Comparison of ENCODE assay signal across 13 cellular contexts in the genomic region with DNA sequence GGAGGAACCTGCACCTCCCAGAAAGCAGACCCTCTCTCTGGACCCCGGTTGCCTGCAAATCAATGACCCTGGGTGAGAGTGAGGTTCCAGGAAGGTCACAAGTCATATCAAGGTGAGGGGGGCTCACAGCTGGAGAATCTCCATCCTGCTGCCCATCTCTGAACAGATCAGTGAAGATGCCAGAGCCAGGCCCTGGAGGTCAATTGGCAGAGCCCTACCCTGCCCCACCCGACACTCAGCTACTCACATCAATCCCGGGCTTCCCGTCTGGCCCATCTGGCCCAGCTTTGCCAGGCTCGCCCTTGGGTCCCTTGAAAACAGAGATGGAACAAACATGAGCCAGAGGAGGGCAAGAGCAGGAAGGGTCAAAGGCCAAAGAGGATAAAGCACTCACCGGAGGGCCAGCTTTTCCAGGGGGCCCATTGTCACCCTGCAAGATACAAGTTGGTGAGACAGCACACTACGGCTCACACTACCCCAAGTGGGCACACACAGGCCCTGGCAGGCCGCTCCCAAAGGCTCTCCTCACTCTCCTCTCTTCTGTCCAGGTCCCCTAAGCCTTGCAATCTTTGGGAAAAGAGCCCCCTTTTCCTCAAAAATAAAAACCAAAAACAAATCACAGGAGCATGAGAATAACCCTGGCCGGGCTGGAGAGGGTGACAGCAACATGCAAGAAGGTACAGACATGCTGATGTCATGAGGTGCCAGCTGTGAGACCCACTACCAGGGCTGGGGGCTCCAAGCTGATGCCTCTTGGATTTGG. TPM values are rescaled to one million over a fixed set of nuclear protein-coding genes. Genes with fewer than 3 reads are reported as not detected.
A peak's percentile ranks its signal among the peaks of the same experiment; 100 is the strongest.
DNase-seq lines count a peak whose midpoint lies in the region; ATAC-seq and TF ChIP-seq lines count a peak whose summit lies in the region.
"Had no signal": no experiment of that assay in that cellular context is flagged by ENCODE, and none has a peak within 500 bp of the region (broad histone marks: within the 10 kb centered on the region; RNA-seq: fewer than 3 reads in every experiment).

No MANE protein-coding gene starts in this region.

- H3K36me3 ChIP-seq in CD8-positive, alpha-beta T cell (ENCODE audit: insufficient read depth, low read length): no peaks in the 10 kb centered on the region
- H3K36me3 ChIP-seq in Karpas-422 (ENCODE audit: insufficient read depth, low read length) (no peaks in the 10 kb centered on the region), gastrocnemius medialis (no peaks in the 10 kb centered on the region)
- H3K36me3 ChIP-seq: MG63 had no signal

- no peaks in the 10 kb centered on the region for H3K9me3 Mint-ChIP-seq in CD8-positive, alpha-beta T cell
- no peaks in the 10 kb centered on the region for H3K9me3 Mint-ChIP-seq in neural crest cell
- H3K9me3 Mint-ChIP-seq: activated T-helper 2 cell treated with anti-CD3 and anti-CD28 coated beads, Interferon-gamma antibody, Interleukin-2, Interleukin-4, amounts not matched to agents 10 μg/mL and 5 μg/mL and 100 μg/mL, durations not matched to agents 14 hours and 24 hours and 36 hours had no signal

- H3K27me3 Mint-ChIP-seq in CD8-positive, alpha-beta T cell (ENCODE audit: low read depth): peaks cover 7% of the 10 kb centered on the region
- H3K27me3 Mint-ChIP-seq in neural crest cell (ENCODE audit: low read depth): peaks cover 42% of the 10 kb centered on the region

- TF ChIP-seq CTCF in CD8-positive, alpha-beta T cell (IDR thresholded peaks at IDR 0.05): no peak
- no peak for TF ChIP-seq CTCF in dorsolateral prefrontal cortex (IDR thresholded peaks at IDR 0.05 in 54 of 56, conservative IDR thresholded peaks at IDR 0.05 in 2 of 56; ENCODE audit: low read depth in 1 of 56, partially characterized antibody in 56 of 56)
- no peak for TF ChIP-seq CTCF in neural crest cell (conservative IDR thresholded peaks at IDR 0.05)
- TF ChIP-seq CTCF in gastrocnemius medialis (IDR thresholded peaks at IDR 0.05 in 4 of 5, conservative IDR thresholded peaks at IDR 0.05 in 1 of 5): no peak

- H3K27ac ChIP-seq in CD8-positive, alpha-beta T cell (ENCODE audit: low read depth, low read length): no peak overlapping the region
- no peak overlapping the region for H3K27ac ChIP-seq in Karpas-422 (ENCODE audit: low read length)
- H3K27ac ChIP-seq in dorsolateral prefrontal cortex: peak overlapping the region; percentile 72 to 100 (median 98)
- H3K27ac ChIP-seq in gastrocnemius medialis: no peak overlapping the region

- H3K9ac ChIP-seq in Karpas-422 (ENCODE audit: low read length): peak overlapping the region; percentile 65

- no peaks in the 10 kb centered on the region for H3K27me3 ChIP-seq in CD8-positive, alpha-beta T cell (ENCODE audit: insufficient read depth, low read length)
- H3K27me3 ChIP-seq in Karpas-422 (ENCODE audit: low read length): no peaks in the 10 kb centered on the region; the same call in 1 of the 2 replicates
- peaks cover 0 to 30% (median 11%) of the 10 kb centered on the region in 45 donors for H3K27me3 ChIP-seq in dorsolateral prefrontal cortex
- peaks cover 31 to 39% (median 33%) of the 10 kb centered on the region in 3 donors for H3K27me3 ChIP-seq in gastrocnemius medialis
- H3K27me3 ChIP-seq: MG63 had no signal

- no peak overlapping the region for H2AFZ ChIP-seq in Karpas-422 (ENCODE audit: low read length)

- no peak for DNase-seq in CD8-positive, alpha-beta T cell
- DNase-seq in Karpas-422: peak; percentile 40
- no peak for DNase-seq in dorsolateral prefrontal cortex
- DNase-seq in neural crest cell (ENCODE audit: low read depth, low spot score): no peak
- no peak for DNase-seq in NCI-H446 treated with DMSO at 0.1 percent for 48 hours (lab: John Stamatoyannopoulos, UW)
- no peak for DNase-seq in gastrocnemius medialis
- no peak for DNase-seq in cerebellum (ENCODE audit: low spot score)
- no peak for DNase-seq in DMS53 (lab: John Stamatoyannopoulos, UW)
- DNase-seq: MG63, NCI-H226, retina had no signal

- no peaks in the 10 kb centered on the region for H3K9me3 ChIP-seq in CD8-positive, alpha-beta T cell (ENCODE audit: low read length)
- H3K9me3 ChIP-seq in Karpas-422 (ENCODE audit: low read length) (no peaks in the 10 kb centered on the region), gastrocnemius medialis (no peaks in the 10 kb centered on the region)
- H3K9me3 ChIP-seq: MG63 had no signal

- intact Hi-C loops in CD8-positive, alpha-beta T cell (cut with DNase I, micrococcal nuclease): loop anchor here (2.0 to 10.0 kb wide), 2 partner anchors 91 to 351 kb away; a partner anchor contains a TSS
- intact Hi-C loops in dorsolateral prefrontal cortex (cut with DNase I): loop anchor here (2.0 to 10.0 kb wide), 3 partner anchors 91 to 217 kb away; a partner anchor contains a TSS
- intact Hi-C loops in gastrocnemius medialis (cut with DNase I; ENCODE audit: low total_unique reads): loop anchor here (2.0 kb wide), 1 partner anchor 161 kb away; no protein-coding TSS in a partner anchor

- CTCF ChIA-PET in CD8-positive, alpha-beta T cell (lab: Charles Lee): interaction anchor here (0.7 to 9.0 kb wide), 20 partner anchors 10 to 176 kb away, joined by 3 to 116 read pairs (median 4); no protein-coding TSS in a partner anchor

- in situ Hi-C loops in gastrocnemius medialis (cut with MboI; ENCODE audit: low sequenced_read_pairs in 4 of 4): no loop called here

- POLR2A ChIA-PET in CD8-positive, alpha-beta T cell (lab: Charles Lee): interaction anchor here (0.8 to 1.1 kb wide), 2 partner anchors 21 to 25 kb away, joined by 3 to 5 read pairs; no protein-coding TSS in a partner anchor

- no peaks in the 10 kb centered on the region for H4K20me1 ChIP-seq in Karpas-422 (ENCODE audit: insufficient read depth, low read depth, low read length)

- no peak overlapping the region for H3K27ac Mint-ChIP-seq in CD8-positive, alpha-beta T cell
- peak overlapping the region; percentile 96 for H3K27ac Mint-ChIP-seq in neural crest cell (ENCODE audit: unreplicated experiment)
- H3K27ac Mint-ChIP-seq: activated T-helper 2 cell treated with anti-CD3 and anti-CD28 coated beads, Interferon-gamma antibody, Interleukin-2, Interleukin-4, amounts not matched to agents 10 μg/mL and 5 μg/mL and 100 μg/mL, durations not matched to agents 14 hours and 24 hours and 36 hours had no signal

- peaks cover 27% of the 10 kb centered on the region for H3K4me1 Mint-ChIP-seq in CD8-positive, alpha-beta T cell (ENCODE audit: low read depth)
- peaks cover 31% of the 10 kb centered on the region for H3K4me1 Mint-ChIP-seq in neural crest cell

- no peak overlapping the region for H3K4me3 ChIP-seq in CD8-positive, alpha-beta T cell (ENCODE audit: low read depth, low read length)
- H3K4me3 ChIP-seq in Karpas-422 (ENCODE audit: low read length) (peak overlapping the region; percentile 51; the same call in 1 of the 2 replicates), dorsolateral prefrontal cortex (peak overlapping the region in 25 of 59 donors; percentile 24 to 85 (median 70)), gastrocnemius medialis (no peak overlapping the region)
- H3K4me3 ChIP-seq: MG63 had no signal

- peak overlapping the region; percentile 78 for H3K4me2 ChIP-seq in Karpas-422 (ENCODE audit: low read depth, low read length, poor library complexity, severe bottlenecking)

- no peaks in the 10 kb centered on the region for H3K9me2 ChIP-seq in Karpas-422 (replicated peaks; ENCODE audit: insufficient read depth, low read length)

- peaks cover 14% of the 10 kb centered on the region for H3K4me1 ChIP-seq in CD8-positive, alpha-beta T cell (ENCODE audit: insufficient read depth, low read length)
- H3K4me1 ChIP-seq in Karpas-422 (ENCODE audit: low read length): peaks cover 67% of the 10 kb centered on the region
- peaks cover 4 to 8% of the 10 kb centered on the region in 2 donors for H3K4me1 ChIP-seq in gastrocnemius medialis

- H3K79me2 ChIP-seq in Karpas-422 (ENCODE audit: low read length): no peaks in the 10 kb centered on the region

- H3K36me3 Mint-ChIP-seq in CD8-positive, alpha-beta T cell: no peaks in the 10 kb centered on the region
- no peaks in the 10 kb centered on the region for H3K36me3 Mint-ChIP-seq in neural crest cell (ENCODE audit: low read depth)

- H3K4me3 Mint-ChIP-seq in CD8-positive, alpha-beta T cell: peak overlapping the region; percentile 45
- peak overlapping the region; percentile 88 for H3K4me3 Mint-ChIP-seq in neural crest cell

- TF ChIP-seq POLR2A in gastrocnemius medialis (IDR thresholded peaks at IDR 0.05): no peak

- ATAC-seq in CD8-positive, alpha-beta T cell: no peak
- ATAC-seq in gastrocnemius medialis: no peak
- ATAC-seq: left lobe of liver had no signal

RNA-seq across cellular contexts. Expression of a gene that starts 2.9 kb away (rescaled TPM):
- total RNA-seq in CD8-positive, alpha-beta T cell: 1 to 10 TPM; 3.2 to 4.0 TPM
- 7.9 and 28.2 TPM in 2 replicates for total RNA-seq in Karpas-422 (2014; rRNA removed; shearing (Covaris generic); ENCODE audit: low replicate concordance)
- total RNA-seq in dorsolateral prefrontal cortex: 100 to 1,000 TPM in 2 of 120 experiments, 10 to 100 TPM in 118; 11.0 to 162 (median 38.4) TPM
- total RNA-seq in neural crest cell: 9.0 and 10.2 TPM in 2 replicates
- 1 to 10 TPM in 1 of 4 donors, under 1 TPM in 1, not detected in 2; 0.07 to 8.9 TPM for total RNA-seq in gastrocnemius medialis
- 8.3 TPM for total RNA-seq in cerebellum

RNA-seq across cellular contexts. Expression of a gene that starts 56.1 kb away (rescaled TPM):
- total RNA-seq in CD8-positive, alpha-beta T cell: 10 to 100 TPM; 11.5 to 12.2 TPM
- 22.0 and 50.9 TPM in 2 replicates for total RNA-seq in Karpas-422 (2014; rRNA removed; shearing (Covaris generic); ENCODE audit: low replicate concordance)
- total RNA-seq in dorsolateral prefrontal cortex: 10 to 100 TPM; 20.8 to 36.8 (median 28.6) TPM
- total RNA-seq in neural crest cell: 34.7 and 35.6 TPM in 2 replicates
- total RNA-seq in gastrocnemius medialis: 10 to 100 TPM; 19.9 to 31.9 (median 24.0) TPM
- total RNA-seq in cerebellum: 35.9 TPM

RNA-seq across cellular contexts. Expression of a gene that starts 59.4 kb away (rescaled TPM):
- 100 to 1,000 TPM; 167 to 171 TPM for total RNA-seq in CD8-positive, alpha-beta T cell
- total RNA-seq in Karpas-422 (2014; rRNA removed; shearing (Covaris generic); ENCODE audit: low replicate concordance): 33.6 and 37.5 TPM in 2 replicates
- total RNA-seq in dorsolateral prefrontal cortex (100 to 1,000 TPM in 80 of 120 experiments, 10 to 100 TPM in 40; 58.5 to 148 (median 109) TPM), neural crest cell (25.4 and 26.3 TPM in 2 replicates), gastrocnemius medialis (100 to 1,000 TPM in 1 of 4 donors, 10 to 100 TPM in 3; 14.9 to 121 (median 47.5) TPM), cerebellum (24.8 TPM)

Comparison
In these comparisons a context has a peak if more than half of its experiments do, and no peak if none do; other contexts are left out.
1. H3K27ac ChIP-seq: peak in dorsolateral prefrontal cortex (59 of 59); none in CD8-positive, alpha-beta T cell (single experiment), Karpas-422 (single experiment) and gastrocnemius medialis (0 of 4).